In genomic region chr5:40453689-40454088, GRCh38 we compare ENCODE assay signal across 22 cellular contexts.
"Had no signal": no experiment of that assay in that cellular context is flagged by ENCODE, and none has a peak within 500 bp of the region (broad histone marks: within the 10 kb centered on the region; RNA-seq: fewer than 3 reads in every experiment).

No MANE protein-coding gene starts in this region.

- H3K4me3 ChIP-seq: body of pancreas, colonic mucosa, dorsolateral prefrontal cortex, lower lobe of right lung, neural progenitor cell, right atrium auricular region, spleen, thoracic aorta had no signal

- H3K27ac ChIP-seq: body of pancreas, colonic mucosa, dorsolateral prefrontal cortex, lower lobe of right lung, neural progenitor cell, right atrium auricular region, spleen, thoracic aorta had no signal

- H3K4me3 Mint-ChIP-seq: activated naive CD8-positive, alpha-beta T cell; natural killer cell; neural progenitor cell; stimulated activated naive CD8-positive, alpha-beta T cell treated with anti-CD3 and anti-CD28 coated beads, Interleukin-15, Interleukin-2, amounts not matched to agents 100 ng/mL and 50 ng/mL, for 24 hours had no signal

- H3K4me1 Mint-ChIP-seq: neural progenitor cell had no signal

- ATAC-seq: body of pancreas, left lobe of liver, lower lobe of right lung, natural killer cell had no signal

- H3K9me3 ChIP-seq: colonic mucosa, lower lobe of right lung, thoracic aorta had no signal

- DNase-seq: activated CD4-positive, alpha-beta T cell treated with anti-CD3 and anti-CD28 coated beads for 4 hours; activated CD4-positive, alpha-beta T cell treated with anti-CD3 and anti-CD28 coated beads, Interleukin-2, amount 50 U/mL, for 4 hours; activated effector memory CD4-positive, alpha-beta T cell treated with Interleukin-2 at 50 U/mL for 16 hours; activated naive CD4-positive, alpha-beta T cell treated with Interleukin-2 at 50 U/mL for 16 hours; activated T-cell treated with anti-CD3 and anti-CD28 coated beads for 4 hours; anterior cingulate cortex; body of pancreas; colonic mucosa; dorsolateral prefrontal cortex; effector memory CD4-positive, alpha-beta T cell; kidney glomerular epithelial cell; lower lobe of right lung; mesenchymal stem cell; natural killer cell; spleen; trophoblast cell had no signal

- H3K36me3 ChIP-seq: colonic mucosa, lower lobe of right lung, neural progenitor cell, right atrium auricular region, spleen, thoracic aorta had no signal

- H3K27me3 ChIP-seq: body of pancreas, colonic mucosa, neural progenitor cell, right atrium auricular region, spleen had no signal

- H3K27ac Mint-ChIP-seq: activated naive CD8-positive, alpha-beta T cell; natural killer cell; neural progenitor cell; stimulated activated naive CD8-positive, alpha-beta T cell treated with anti-CD3 and anti-CD28 coated beads, Interleukin-15, Interleukin-2, amounts not matched to agents 100 ng/mL and 50 ng/mL, for 24 hours had no signal

- H3K9me3 Mint-ChIP-seq: neural progenitor cell had no signal

- H3K4me1 ChIP-seq: body of pancreas, colonic mucosa, lower lobe of right lung, right atrium auricular region, spleen had no signal

- H3K36me3 Mint-ChIP-seq: natural killer cell, neural progenitor cell had no signal

- H3K27me3 Mint-ChIP-seq: activated naive CD8-positive, alpha-beta T cell; stimulated activated naive CD8-positive, alpha-beta T cell treated with anti-CD3 and anti-CD28 coated beads, Interleukin-15, Interleukin-2, amounts not matched to agents 100 ng/mL and 50 ng/mL, for 24 hours had no signal
